ENCODE assay signal across 1 cellular context in genomic region chr5:74816875-74817274, GRCh38.
TF ChIP-seq lines count a peak whose summit lies in the region.

No MANE protein-coding gene starts in this region.

TF ChIP-seq in H1, 55 proteins besides CTCF, POLR2A, EP300 and RAD21:
- TF ChIP-seq CHD7 (IDR thresholded peaks at IDR 0.05; ENCODE audit: insufficient replicate concordance, low read length), result peak; percentile 72
- TF ChIP-seq JUND (IDR thresholded peaks at IDR 0.05; ENCODE audit: low read length), result no peak
